Comparison of ENCODE assay signal across 27 cellular contexts in the genomic region with DNA sequence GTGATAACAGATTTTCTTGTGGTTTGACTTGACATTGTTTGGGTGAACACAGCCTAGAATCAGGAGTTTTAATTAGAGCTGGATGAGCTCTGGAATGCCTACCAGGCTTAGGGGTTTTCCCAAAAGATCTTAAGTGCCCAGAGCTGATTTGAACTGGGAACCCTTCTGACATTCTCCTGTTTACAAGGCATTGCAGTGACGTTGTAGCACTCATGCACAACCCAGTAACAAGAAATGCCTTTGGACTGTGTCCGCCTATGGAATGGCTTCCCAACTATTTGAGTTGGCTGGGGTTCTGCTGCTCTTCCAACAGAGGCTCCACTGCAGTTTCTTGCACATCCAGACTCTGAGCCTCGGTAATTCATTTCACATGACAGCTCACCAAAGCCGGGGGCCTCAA.
DNase-seq lines count a peak whose midpoint lies in the region; ATAC-seq and TF ChIP-seq lines count a peak whose summit lies in the region.
"Had no signal": no experiment of that assay in that cellular context is flagged by ENCODE, and none has a peak within 500 bp of the region (broad histone marks: within the 10 kb centered on the region; RNA-seq: fewer than 3 reads in every experiment).

No MANE protein-coding gene starts in this region.

- H3K4me3 ChIP-seq in sigmoid colon: no peak overlapping the region
- H3K4me3 ChIP-seq: esophagus muscularis mucosa, HAP-1, K562, left ventricle myocardium inferior, testis, vagina had no signal

- no peaks in the 10 kb centered on the region for H3K9me3 Mint-ChIP-seq in activated CD8-positive, alpha-beta memory T cell treated with anti-CD3 and anti-CD28 coated beads, Interleukin-2, amount 10 ng/mL, durations not matched to agents 7 days and 5 days (ENCODE audit: low read depth)
- H3K9me3 Mint-ChIP-seq in glutamatergic neuron (ENCODE audit: unreplicated experiment): peaks cover 1% of the 10 kb centered on the region
- H3K9me3 Mint-ChIP-seq: activated CD4-positive, alpha-beta T cell treated with anti-CD3 and anti-CD28 coated beads, Interleukin-2, amount 10 ng/mL, durations not matched to agents 24 days and 14 days; activated naive CD4-positive, alpha-beta T cell treated with anti-CD3 and anti-CD28 coated beads, Interleukin-2, amount 50 U/mL, for 72 hours; effector memory CD8-positive, alpha-beta T cell; nephron progenitor cell; stimulated activated memory B cell treated with anti-CD40 and anti-IgM and Interleukin-4, amounts not matched to agents 10 μg/mL and 1 μg/mL and 100 μg/mL, for 72 hours; T-helper 1 cell treated with Interleukin-12 subunit alpha and Interleukin-12 subunit beta and Interleukin-4 antibody, amounts not matched to agents 30 μg/mL and 1 μg/mL, for 36 hours had no signal

- H3K4me3 Mint-ChIP-seq in activated CD8-positive, alpha-beta memory T cell treated with anti-CD3 and anti-CD28 coated beads, Interleukin-2, amount 10 ng/mL, durations not matched to agents 7 days and 5 days: no peak overlapping the region
- no peak overlapping the region for H3K4me3 Mint-ChIP-seq in glutamatergic neuron (ENCODE audit: unreplicated experiment)
- H3K4me3 Mint-ChIP-seq: activated CD4-positive, alpha-beta T cell treated with anti-CD3 and anti-CD28 coated beads, Interleukin-2, amount 10 ng/mL, durations not matched to agents 24 days and 14 days; effector memory CD8-positive, alpha-beta T cell; nephron progenitor cell; stimulated activated memory B cell treated with anti-CD40 and anti-IgM and Interleukin-4, amounts not matched to agents 10 μg/mL and 1 μg/mL and 100 μg/mL, for 72 hours; T-helper 1 cell treated with Interleukin-12 subunit alpha and Interleukin-12 subunit beta and Interleukin-4 antibody, amounts not matched to agents 30 μg/mL and 1 μg/mL, for 36 hours had no signal

- peak overlapping the region in 3 of 4 donors; percentile 5 to 85 (median 76) for H3K27ac ChIP-seq in sigmoid colon
- H3K27ac ChIP-seq: esophagus muscularis mucosa, left ventricle myocardium inferior, testis, vagina had no signal

- no peaks in the 10 kb centered on the region for H3K36me3 ChIP-seq in sigmoid colon
- H3K36me3 ChIP-seq: BE2C, esophagus muscularis mucosa, HAP-1, left ventricle myocardium inferior, vagina had no signal

- H3K27me3 ChIP-seq in sigmoid colon: no peaks in the 10 kb centered on the region
- H3K27me3 ChIP-seq: BE2C, esophagus muscularis mucosa, testis, vagina had no signal

- 68 to 69% methylated on average over 4 of the region's 4 CpGs for WGBS in sigmoid colon, 2 donors

- DNase-seq in AG20443 (ENCODE audit: low spot score) (peak; percentile 69), M059J (ENCODE audit: low read depth) (peak; percentile 42), fibroblast of peridontal ligament (ENCODE audit: extremely low read depth) (peak; percentile 98), sigmoid colon (no peak), glutamatergic neuron (no peak), posterior cingulate gyrus (no peak)
- no peak for DNase-seq in activated CD8-positive, alpha-beta memory T cell treated with anti-CD3 and anti-CD28 coated beads, Interleukin-2, amount 10 ng/mL, durations not matched to agents 7 days and 5 days
- no peak for DNase-seq in stimulated activated naive CD4-positive, alpha-beta T cell (lab: John Stamatoyannopoulos, UW)
- DNase-seq: activated CD4-positive, alpha-beta T cell treated with anti-CD3 and anti-CD28 coated beads, Interleukin-2, amount 10 ng/mL, durations not matched to agents 24 days and 14 days; BE2C; Caco-2; effector memory CD8-positive, alpha-beta T cell; head of caudate nucleus; left ventricle myocardium inferior; midbrain; NCI-H1694 treated with DMSO at 0.1 percent for 48 hours; NCI-H69; nephron progenitor cell; small intestine; testis had no signal

- ATAC-seq in activated CD8-positive, alpha-beta memory T cell treated with anti-CD3 and anti-CD28 coated beads, Interleukin-2, amount 10 ng/mL, durations not matched to agents 7 days and 5 days: no peak
- ATAC-seq: activated naive CD4-positive, alpha-beta T cell treated with anti-CD3 and anti-CD28 coated beads, Interleukin-2, amount 50 U/mL, for 72 hours; effector memory CD8-positive, alpha-beta T cell; K562; stimulated activated memory B cell treated with anti-CD40 and anti-IgM and Interleukin-4, amounts not matched to agents 10 μg/mL and 1 μg/mL and 100 μg/mL, for 72 hours had no signal

- H3K36me3 Mint-ChIP-seq in activated CD8-positive, alpha-beta memory T cell treated with anti-CD3 and anti-CD28 coated beads, Interleukin-2, amount 10 ng/mL, durations not matched to agents 7 days and 5 days: no peaks in the 10 kb centered on the region
- H3K36me3 Mint-ChIP-seq in glutamatergic neuron (ENCODE audit: unreplicated experiment): no peaks in the 10 kb centered on the region
- H3K36me3 Mint-ChIP-seq: stimulated activated memory B cell treated with anti-CD40 and anti-IgM and Interleukin-4, amounts not matched to agents 10 μg/mL and 1 μg/mL and 100 μg/mL, for 72 hours had no signal

- H3K4me1 Mint-ChIP-seq in activated CD8-positive, alpha-beta memory T cell treated with anti-CD3 and anti-CD28 coated beads, Interleukin-2, amount 10 ng/mL, durations not matched to agents 7 days and 5 days: no peaks in the 10 kb centered on the region
- H3K4me1 Mint-ChIP-seq in glutamatergic neuron (ENCODE audit: low read depth, unreplicated experiment): no peaks in the 10 kb centered on the region
- H3K4me1 Mint-ChIP-seq: activated CD4-positive, alpha-beta T cell treated with anti-CD3 and anti-CD28 coated beads, Interleukin-2, amount 10 ng/mL, durations not matched to agents 24 days and 14 days; stimulated activated memory B cell treated with anti-CD40 and anti-IgM and Interleukin-4, amounts not matched to agents 10 μg/mL and 1 μg/mL and 100 μg/mL, for 72 hours had no signal

- no peak for TF ChIP-seq POLR2A in sigmoid colon (IDR thresholded peaks at IDR 0.05)

- CTCF ChIA-PET in activated CD8-positive, alpha-beta memory T cell treated with anti-CD3 and anti-CD28 coated beads, Interleukin-2, amount 10 ng/mL, durations not matched to agents 7 days and 5 days (lab: Charles Lee): no interaction called here

- H3K27ac Mint-ChIP-seq in activated CD8-positive, alpha-beta memory T cell treated with anti-CD3 and anti-CD28 coated beads, Interleukin-2, amount 10 ng/mL, durations not matched to agents 7 days and 5 days: no peak overlapping the region
- H3K27ac Mint-ChIP-seq in glutamatergic neuron (ENCODE audit: unreplicated experiment): no peak overlapping the region
- H3K27ac Mint-ChIP-seq: activated CD4-positive, alpha-beta T cell treated with anti-CD3 and anti-CD28 coated beads, Interleukin-2, amount 10 ng/mL, durations not matched to agents 24 days and 14 days; activated naive CD4-positive, alpha-beta T cell treated with anti-CD3 and anti-CD28 coated beads, Interleukin-2, amount 50 U/mL, for 72 hours; effector memory CD8-positive, alpha-beta T cell; nephron progenitor cell; stimulated activated memory B cell treated with anti-CD40 and anti-IgM and Interleukin-4, amounts not matched to agents 10 μg/mL and 1 μg/mL and 100 μg/mL, for 72 hours; T-helper 1 cell treated with Interleukin-12 subunit alpha and Interleukin-12 subunit beta and Interleukin-4 antibody, amounts not matched to agents 30 μg/mL and 1 μg/mL, for 36 hours had no signal

- H3K4me1 ChIP-seq in sigmoid colon: peaks cover 0 to 33% (median 28%) of the 10 kb centered on the region in 4 donors
- H3K4me1 ChIP-seq: BE2C, Caco-2, HAP-1, testis, vagina had no signal

- peaks cover 0 to 2% (median 0%) of the 10 kb centered on the region in 4 donors for H3K9me3 ChIP-seq in sigmoid colon
- H3K9me3 ChIP-seq: BE2C, Caco-2, HAP-1, testis, vagina had no signal

- no peaks in the 10 kb centered on the region for H3K27me3 Mint-ChIP-seq in activated CD8-positive, alpha-beta memory T cell treated with anti-CD3 and anti-CD28 coated beads, Interleukin-2, amount 10 ng/mL, durations not matched to agents 7 days and 5 days
- H3K27me3 Mint-ChIP-seq in glutamatergic neuron (ENCODE audit: unreplicated experiment): no peaks in the 10 kb centered on the region
- H3K27me3 Mint-ChIP-seq: activated CD4-positive, alpha-beta T cell treated with anti-CD3 and anti-CD28 coated beads, Interleukin-2, amount 10 ng/mL, durations not matched to agents 24 days and 14 days had no signal

- TF ChIP-seq CTCF in sigmoid colon (IDR thresholded peaks at IDR 0.05) (no peak), glutamatergic neuron (IDR thresholded peaks at IDR 0.05; ENCODE audit: partially characterized antibody, unreplicated experiment) (no peak)

- TF ChIP-seq EP300 in sigmoid colon (IDR thresholded peaks at IDR 0.05): peak in 1 of 4 donors; percentile 42

- intact Hi-C loops in sigmoid colon (cut with DNase I) (no loop called here), posterior cingulate gyrus (cut with DNase I) (no loop called here)

Comparison
In these comparisons a context has a peak if more than half of its experiments do, and no peak if none do; other contexts are left out.
1. DNase-seq: peak in AG20443 (single experiment), M059J (single experiment) and fibroblast of peridontal ligament (single experiment); none in sigmoid colon (single experiment), activated CD8-positive, alpha-beta memory T cell treated with anti-CD3 and anti-CD28 coated beads, Interleukin-2, amount 10 ng/mL, durations not matched to agents 7 days and 5 days (single experiment), glutamatergic neuron (single experiment), stimulated activated naive CD4-positive, alpha-beta T cell (0 of 6) and posterior cingulate gyrus (0 of 10).